In genomic region chr10:14507156-14507555, GRCh38 we compare ENCODE assay signal across 9 cellular contexts.
DNase-seq lines count a peak whose midpoint lies in the region; ATAC-seq, FAIRE-seq and TF ChIP-seq lines count a peak whose summit lies in the region.
"Had no signal": no experiment of that assay in that cellular context is flagged by ENCODE, and none has a peak within 500 bp of the region (broad histone marks: within the 10 kb centered on the region; RNA-seq: fewer than 3 reads in every experiment).

No MANE protein-coding gene starts in this region.

- no peak for TF ChIP-seq EP300 in tibial nerve (IDR thresholded peaks at IDR 0.05)

- H3K27me3 Mint-ChIP-seq in CD4-positive, alpha-beta T cell = no peaks in the 10 kb centered on the region
- no peaks in the 10 kb centered on the region for H3K27me3 Mint-ChIP-seq in activated naive CD8-positive, alpha-beta T cell treated with anti-CD3 and anti-CD28 coated beads, Interleukin-2, amount 50 U/mL, for 24 hours

- H2AFZ ChIP-seq in mammary epithelial cell (ENCODE audit: low read depth, low read length) = no peak overlapping the region

- FAIRE-seq in HTR-8/SVneo (lab: Jason Lieb, UNC) = no peak
- FAIRE-seq: HepG2 had no signal

- no peaks in the 10 kb centered on the region for H3K79me2 ChIP-seq in mammary epithelial cell (ENCODE audit: insufficient read depth, low read length)

- H3K4me1 ChIP-seq in tibial nerve (peaks cover 0 to 15% (median 0%) of the 10 kb centered on the region in 4 donors), mammary epithelial cell (ENCODE audit: insufficient read depth, low read length) (no peaks in the 10 kb centered on the region)

- peaks cover 47% of the 10 kb centered on the region for H3K36me3 Mint-ChIP-seq in CD4-positive, alpha-beta T cell (ENCODE audit: low read depth)
- H3K36me3 Mint-ChIP-seq in activated naive CD8-positive, alpha-beta T cell treated with anti-CD3 and anti-CD28 coated beads, Interleukin-2, amount 50 U/mL, for 24 hours (ENCODE audit: low read depth) = peaks cover 27% of the 10 kb centered on the region

- dilution Hi-C loops in mammary epithelial cell (cut with HindIII; ENCODE audit: low sequenced_read_pairs) = no loop called here

- TF ChIP-seq POLR2A in tibial nerve (IDR thresholded peaks at IDR 0.05) = no peak

- intact Hi-C loops in CD4-positive, alpha-beta T cell (cut with DNase I, micrococcal nuclease) = loop anchor here (5.0 kb wide), 2 partner anchors 95 to 720 kb away; no protein-coding TSS in a partner anchor
- intact Hi-C loops in mammary epithelial cell (cut with micrococcal nuclease) = no loop called here

- H3K27ac ChIP-seq in CD4-positive, alpha-beta T cell (ENCODE audit: low read depth, low read length) = peak overlapping the region; percentile 64
- H3K27ac ChIP-seq in tibial nerve (no peak overlapping the region), mammary epithelial cell (ENCODE audit: insufficient read depth, low read depth, low read length) (no peak overlapping the region)

- H3K9ac ChIP-seq in mammary epithelial cell (ENCODE audit: insufficient read depth, low read length) = no peak overlapping the region

- POLR2A ChIA-PET in CD4-positive, alpha-beta T cell (lab: Charles Lee) = interaction anchor here (0.7 to 1.4 kb wide), 3 partner anchors 22 to 331 kb away, joined by 4 to 5 read pairs (median 4); partner anchors contain the start of genes CDNF, HSPA14 and MSANTD7

- TF ChIP-seq CTCF in CD4-positive, alpha-beta T cell (IDR thresholded peaks at IDR 0.05) = no peak
- TF ChIP-seq CTCF in tibial nerve (IDR thresholded peaks at IDR 0.05) (no peak), mammary epithelial cell (conservative IDR thresholded peaks at IDR 0.05 in 1 of 2, IDR thresholded peaks at IDR 0.05 in 1 of 2; ENCODE audit: extremely low read depth in 1 of 2, insufficient read depth in 1 of 2, low read depth in 1 of 2, low read length in 2 of 2) (no peak)

- DNase-seq in CD4-positive, alpha-beta T cell = peak in 9 of 10 experiments; percentile 9 to 77 (median 39)
- peak; percentile 36 for DNase-seq in NCI-H345 treated with DMSO at 0.1 percent for 48 hours (lab: John Stamatoyannopoulos, UW; ENCODE audit: unreplicated experiment)
- no peak for DNase-seq in activated naive CD8-positive, alpha-beta T cell treated with anti-CD3 and anti-CD28 coated beads, Interleukin-2, amount 50 U/mL, for 24 hours
- no peak for DNase-seq in tibial nerve (ENCODE audit: low spot score in 2 of 2)
- no peak for DNase-seq in mammary epithelial cell
- no peak for DNase-seq in HTR-8/SVneo (ENCODE audit: insufficient read length, low spot score)

- in situ Hi-C loops in mammary epithelial cell (cut with MboI; ENCODE audit: low sequenced_read_pairs in 2 of 2) = no loop called here

- H3K36me3 ChIP-seq in tibial nerve (peaks cover 0 to 23% (median 0%) of the 10 kb centered on the region in 3 donors), mammary epithelial cell (ENCODE audit: insufficient read depth, low read length) (no peaks in the 10 kb centered on the region)

- H4K20me1 ChIP-seq in mammary epithelial cell (ENCODE audit: insufficient read depth, low read length) = no peaks in the 10 kb centered on the region

- H3K27ac Mint-ChIP-seq in CD4-positive, alpha-beta T cell = peak overlapping the region; percentile 91
- H3K27ac Mint-ChIP-seq in activated naive CD8-positive, alpha-beta T cell treated with anti-CD3 and anti-CD28 coated beads, Interleukin-2, amount 50 U/mL, for 24 hours = no peak overlapping the region

- BruUV-seq in mammary epithelial cell (replicated peaks; lab: Mats Ljungman, UMichigan) = no TSS peak

- no peaks in the 10 kb centered on the region for H3K27me3 ChIP-seq in CD4-positive, alpha-beta T cell (ENCODE audit: control insufficient read depth, insufficient read depth, low read length)
- no peaks in the 10 kb centered on the region for H3K27me3 ChIP-seq in tibial nerve
- H3K27me3 ChIP-seq in mammary epithelial cell (ENCODE audit: insufficient read depth, low read length) = no peaks in the 10 kb centered on the region

- CTCF ChIA-PET in CD4-positive, alpha-beta T cell (lab: Charles Lee) = no interaction called here
- CTCF ChIA-PET in mammary epithelial cell (lab: Charles Lee; ENCODE audit: low non-redundant PET) = no interaction called here

- H3K4me3 ChIP-seq in tibial nerve = no peak overlapping the region
- no peak overlapping the region for H3K4me3 ChIP-seq in mammary epithelial cell (replicated peaks in 1 of 3; ENCODE audit: insufficient read depth in 1 of 3, low read depth in 2 of 3, low read length in 3 of 3)

- peaks cover 41% of the 10 kb centered on the region for H3K4me1 Mint-ChIP-seq in CD4-positive, alpha-beta T cell (ENCODE audit: low read depth)
- H3K4me1 Mint-ChIP-seq in activated naive CD8-positive, alpha-beta T cell treated with anti-CD3 and anti-CD28 coated beads, Interleukin-2, amount 50 U/mL, for 24 hours = peaks cover 53% of the 10 kb centered on the region

- 54 to 57% methylated on average over 6 of the region's 6 CpGs for WGBS in tibial nerve, 2 donors
- WGBS in mammary epithelial cell (ENCODE audit: low coverage, missing lambda C conversion rate) = 81% methylated on average over 4 of the region's 6 CpGs

- H3K4me3 Mint-ChIP-seq in CD4-positive, alpha-beta T cell = peak overlapping the region; percentile 76
- H3K4me3 Mint-ChIP-seq in activated naive CD8-positive, alpha-beta T cell treated with anti-CD3 and anti-CD28 coated beads, Interleukin-2, amount 50 U/mL, for 24 hours = no peak overlapping the region

- no peak overlapping the region for H3K4me2 ChIP-seq in mammary epithelial cell (ENCODE audit: insufficient read depth, low read depth, low read length)

- H3K9me3 Mint-ChIP-seq in CD4-positive, alpha-beta T cell = peaks cover 10% of the 10 kb centered on the region
- peaks cover 9% of the 10 kb centered on the region for H3K9me3 Mint-ChIP-seq in activated naive CD8-positive, alpha-beta T cell treated with anti-CD3 and anti-CD28 coated beads, Interleukin-2, amount 50 U/mL, for 24 hours

- peak; percentile 94 for ATAC-seq in CD4-positive, alpha-beta T cell (ENCODE audit: poor library complexity)
- ATAC-seq in GM21737 (IDR thresholded peaks at IDR 0.05; ENCODE audit: unreplicated experiment) = peak; percentile 65
- peak; percentile 50 for ATAC-seq in activated naive CD8-positive, alpha-beta T cell treated with anti-CD3 and anti-CD28 coated beads, Interleukin-2, amount 50 U/mL, for 24 hours
- no peak for ATAC-seq in GM21825 (IDR thresholded peaks at IDR 0.05; ENCODE audit: unreplicated experiment)
- ATAC-seq: HepG2 had no signal

- peaks cover 8% of the 10 kb centered on the region for H3K9me3 ChIP-seq in CD4-positive, alpha-beta T cell (ENCODE audit: control insufficient read depth, low read length)
- H3K9me3 ChIP-seq in tibial nerve = peaks cover 0 to 10% (median 0%) of the 10 kb centered on the region in 4 donors
- no peaks in the 10 kb centered on the region for H3K9me3 ChIP-seq in mammary epithelial cell (replicated peaks; ENCODE audit: insufficient read depth, low read length)

Comparison
In these comparisons a context has a peak if more than half of its experiments do, and no peak if none do; other contexts are left out.
1. DNase-seq: peak in CD4-positive, alpha-beta T cell (9 of 10) and NCI-H345 treated with DMSO at 0.1 percent for 48 hours (single experiment); none in activated naive CD8-positive, alpha-beta T cell treated with anti-CD3 and anti-CD28 coated beads, Interleukin-2, amount 50 U/mL, for 24 hours (single experiment), tibial nerve (0 of 2), mammary epithelial cell (single experiment) and HTR-8/SVneo (single experiment).